28 cellular contexts compared by ENCODE assay signal in genomic region chr5:106089073-106089472, GRCh38.
"Had no signal": no experiment of that assay in that cellular context is flagged by ENCODE, and none has a peak within 500 bp of the region (broad histone marks: within the 10 kb centered on the region; RNA-seq: fewer than 3 reads in every experiment).

No MANE protein-coding gene starts in this region.

- H3K36me3 Mint-ChIP-seq: naive B cell; naive thymus-derived CD8-positive, alpha-beta T cell; natural killer cell treated with Interleukin-12 subunit alpha and Interleukin-12 subunit beta and Interleukin-15 and Interleukin-18, amount 100 ng/mL, for 72 hours; stimulated activated effector memory CD8-positive, alpha-beta T cell treated with anti-CD3 and anti-CD28 coated beads, Interleukin-12 subunit alpha, Interleukin-12 subunit beta, amount 100 ng/mL, for 72 hours; stimulated activated naive B cell treated with anti-CD40 and anti-IgM and Interleukin-4, amounts not matched to agents 10 μg/mL and 1 μg/mL and 100 μg/mL, for 72 hours; type B pancreatic cell had no signal

- H3K9me3 Mint-ChIP-seq: nephron progenitor cell; neural crest cell; stimulated activated naive CD8-positive, alpha-beta T cell treated with anti-CD3 and anti-CD28 coated beads, Interleukin-15, Interleukin-2, amounts not matched to agents 100 ng/mL and 50 ng/mL, for 24 hours; type B pancreatic cell had no signal

- H3K27me3 ChIP-seq: ovary, right lobe of liver, sigmoid colon, stomach, tibial artery, transverse colon, upper lobe of right lung, uterus had no signal

- H3K27ac Mint-ChIP-seq: naive B cell; naive thymus-derived CD8-positive, alpha-beta T cell; natural killer cell treated with Interleukin-12 subunit alpha and Interleukin-12 subunit beta and Interleukin-15 and Interleukin-18, amount 100 ng/mL, for 72 hours; nephron progenitor cell; progenitor cell of endocrine pancreas; stimulated activated effector memory CD8-positive, alpha-beta T cell treated with anti-CD3 and anti-CD28 coated beads, Interleukin-12 subunit alpha, Interleukin-12 subunit beta, amount 100 ng/mL, for 72 hours; stimulated activated naive B cell treated with anti-CD40 and anti-IgM and Interleukin-4, amounts not matched to agents 10 μg/mL and 1 μg/mL and 100 μg/mL, for 72 hours; stimulated activated naive CD8-positive, alpha-beta T cell treated with anti-CD3 and anti-CD28 coated beads, Interleukin-15, Interleukin-2, amounts not matched to agents 100 ng/mL and 50 ng/mL, for 24 hours; type B pancreatic cell had no signal

- ATAC-seq: naive thymus-derived CD8-positive, alpha-beta T cell; natural killer cell treated with Interleukin-12 subunit alpha and Interleukin-12 subunit beta and Interleukin-15 and Interleukin-18, amount 100 ng/mL, for 72 hours; psoas muscle; right cardiac atrium; right lobe of liver; stimulated activated effector memory CD8-positive, alpha-beta T cell treated with anti-CD3 and anti-CD28 coated beads, Interleukin-12 subunit alpha, Interleukin-12 subunit beta, amount 100 ng/mL, for 72 hours; stimulated activated naive B cell treated with anti-CD40 and anti-IgM and Interleukin-4, amounts not matched to agents 10 μg/mL and 1 μg/mL and 100 μg/mL, for 72 hours; upper lobe of right lung had no signal

- H3K4me1 Mint-ChIP-seq: naive B cell; naive thymus-derived CD8-positive, alpha-beta T cell; nephron progenitor cell; stimulated activated effector memory CD8-positive, alpha-beta T cell treated with anti-CD3 and anti-CD28 coated beads, Interleukin-12 subunit alpha, Interleukin-12 subunit beta, amount 100 ng/mL, for 72 hours; stimulated activated naive B cell treated with anti-CD40 and anti-IgM and Interleukin-4, amounts not matched to agents 10 μg/mL and 1 μg/mL and 100 μg/mL, for 72 hours had no signal

- DNase-seq: naive B cell; naive thymus-derived CD8-positive, alpha-beta T cell; nephron progenitor cell; occipital lobe; ovary; posterior cingulate gyrus; psoas muscle; right cardiac atrium; right lobe of liver; sigmoid colon; small intestine; stimulated activated CD4-positive, alpha-beta T cell treated with anti-CD3 and anti-CD28 coated beads, Interleukin-15, amount 100 ng/mL, for 24 hours; stimulated activated CD4-positive, alpha-beta T cell treated with anti-CD3 and anti-CD28 coated beads, Interleukin-2, amount 100 ng/mL, for 24 hours; stimulated activated CD4-positive, alpha-beta T cell treated with anti-CD3 and anti-CD28 coated beads, Interleukin-2, amount 100 ng/mL, for 48 hours; stimulated activated CD4-positive, alpha-beta T cell treated with anti-CD3 and anti-CD28 coated beads, Interleukin-4, amount 100 ng/mL, for 24 hours; stimulated activated naive B cell treated with anti-CD40 and anti-IgM and Interleukin-4, amounts not matched to agents 10 μg/mL and 1 μg/mL and 100 μg/mL, for 72 hours; stomach; tibial artery; transverse colon; upper lobe of right lung; uterus had no signal

- H3K27me3 Mint-ChIP-seq: naive B cell; naive thymus-derived CD8-positive, alpha-beta T cell; natural killer cell treated with Interleukin-12 subunit alpha and Interleukin-12 subunit beta and Interleukin-15 and Interleukin-18, amount 100 ng/mL, for 72 hours; stimulated activated naive B cell treated with anti-CD40 and anti-IgM and Interleukin-4, amounts not matched to agents 10 μg/mL and 1 μg/mL and 100 μg/mL, for 72 hours; stimulated activated naive CD8-positive, alpha-beta T cell treated with anti-CD3 and anti-CD28 coated beads, Interleukin-15, Interleukin-2, amounts not matched to agents 100 ng/mL and 50 ng/mL, for 24 hours; type B pancreatic cell had no signal

- H3K4me1 ChIP-seq: parathyroid adenoma, psoas muscle, right lobe of liver, stomach, tibial artery, transverse colon, upper lobe of right lung, uterus had no signal

- H3K9me3 ChIP-seq: ovary, psoas muscle, right lobe of liver, sigmoid colon, stomach, tibial artery, transverse colon, upper lobe of right lung, uterus had no signal

- H3K4me3 ChIP-seq: ovary, psoas muscle, right lobe of liver, sigmoid colon, stomach, tibial artery, transverse colon, upper lobe of right lung, uterus had no signal

- H3K4me3 Mint-ChIP-seq: naive B cell; naive thymus-derived CD8-positive, alpha-beta T cell; natural killer cell treated with Interleukin-12 subunit alpha and Interleukin-12 subunit beta and Interleukin-15 and Interleukin-18, amount 100 ng/mL, for 72 hours; nephron progenitor cell; neural crest cell; stimulated activated effector memory CD8-positive, alpha-beta T cell treated with anti-CD3 and anti-CD28 coated beads, Interleukin-12 subunit alpha, Interleukin-12 subunit beta, amount 100 ng/mL, for 72 hours; stimulated activated naive B cell treated with anti-CD40 and anti-IgM and Interleukin-4, amounts not matched to agents 10 μg/mL and 1 μg/mL and 100 μg/mL, for 72 hours; stimulated activated naive CD8-positive, alpha-beta T cell treated with anti-CD3 and anti-CD28 coated beads, Interleukin-15, Interleukin-2, amounts not matched to agents 100 ng/mL and 50 ng/mL, for 24 hours; type B pancreatic cell had no signal

- H3K79me2 ChIP-seq: parathyroid adenoma had no signal

- H3K36me3 ChIP-seq: ovary, right lobe of liver, sigmoid colon, stomach, tibial artery, transverse colon, upper lobe of right lung, uterus had no signal

- H3K9ac ChIP-seq: parathyroid adenoma had no signal

- H2AFZ ChIP-seq: parathyroid adenoma had no signal

- H3K27ac ChIP-seq: ovary, parathyroid adenoma, psoas muscle, right lobe of liver, sigmoid colon, stomach, tibial artery, transverse colon, upper lobe of right lung, uterus had no signal
